ENCODE assay signal across 18 cellular contexts in genomic region chr7:93927585-93927984, GRCh38. TPM values are rescaled to one million over a fixed set of nuclear protein-coding genes. Genes with fewer than 3 reads are reported as not detected.
DNase-seq lines count a peak whose midpoint lies in the region; ATAC-seq and TF ChIP-seq lines count a peak whose summit lies in the region.
"Had no signal": no experiment of that assay in that cellular context is flagged by ENCODE, and none has a peak within 500 bp of the region (broad histone marks: within the 10 kb centered on the region; RNA-seq: fewer than 3 reads in every experiment).

No MANE protein-coding gene starts in this region.

- peaks cover 24% of the 10 kb centered on the region for H3K4me1 ChIP-seq in cardiac muscle cell (ENCODE audit: low read depth)
- no peaks in the 10 kb centered on the region for H3K4me1 ChIP-seq in uterus
- H3K4me1 ChIP-seq in endodermal cell (ENCODE audit: control insufficient read depth, insufficient read depth, low read length): no peaks in the 10 kb centered on the region
- H3K4me1 ChIP-seq in SK-N-SH (ENCODE audit: control insufficient read depth in 1 of 2, insufficient read depth in 2 of 2, low read depth in 1 of 2, low read length in 1 of 2): peaks cover 9 to 11% of the 10 kb centered on the region in 2 experiments; a peak in 3 of 4 replicates

- H3K79me2 ChIP-seq in SK-N-SH (ENCODE audit: insufficient read depth): peaks cover 22% of the 10 kb centered on the region

- H3K4me3 Mint-ChIP-seq in endodermal cell: no peak overlapping the region
- H3K4me3 Mint-ChIP-seq: CD14-positive monocyte had no signal

- no peaks in the 10 kb centered on the region for H4K20me1 ChIP-seq in SK-N-SH (ENCODE audit: insufficient read depth)

- CTCF ChIA-PET in SK-N-SH (lab: Yijun Ruan, JAX): interaction anchor here (1.4 to 2.5 kb wide), 3 partner anchors 28 to 160 kb away, joined by 3 to 8 read pairs (median 6); no protein-coding TSS in a partner anchor

- TF ChIP-seq CTCF in coronary artery (IDR thresholded peaks at IDR 0.05): no peak
- TF ChIP-seq CTCF in cardiac muscle cell (IDR thresholded peaks at IDR 0.05; ENCODE audit: low read depth, low read length): no peak
- no peak for TF ChIP-seq CTCF in uterus (IDR thresholded peaks at IDR 0.05)
- no peak for TF ChIP-seq CTCF in endodermal cell (conservative IDR thresholded peaks at IDR 0.05)
- no peak for TF ChIP-seq CTCF in SK-N-SH (IDR thresholded peaks at IDR 0.05)

- no peaks in the 10 kb centered on the region for H3K4me1 Mint-ChIP-seq in endodermal cell
- H3K4me1 Mint-ChIP-seq: CD14-positive monocyte had no signal

- TF ChIP-seq RAD21 in SK-N-SH (IDR thresholded peaks at IDR 0.05; ENCODE audit: low read length): no peak

- H3K9me2 ChIP-seq in SK-N-SH: no peaks in the 10 kb centered on the region

- H3K9ac ChIP-seq in endodermal cell (ENCODE audit: extremely low read depth, low read length, poor library complexity, severe bottlenecking) (no peak overlapping the region), SK-N-SH (no peak overlapping the region)

- H3K27ac Mint-ChIP-seq in endodermal cell: no peak overlapping the region
- H3K27ac Mint-ChIP-seq: CD14-positive monocyte had no signal

- H3K4me3 ChIP-seq in coronary artery (no peak overlapping the region), cardiac muscle cell (no peak overlapping the region), uterus (no peak overlapping the region), endodermal cell (ENCODE audit: low read length) (no peak overlapping the region), SK-N-SH (ENCODE audit: low read depth in 2 of 2, low read length in 1 of 2) (no peak overlapping the region)
- H3K4me3 ChIP-seq: K562 had no signal

- H3K27ac ChIP-seq in coronary artery (peak overlapping the region; percentile 39 to 66), cardiac muscle cell (peak overlapping the region; percentile 48), uterus (peak overlapping the region; percentile 65 to 71), endodermal cell (ENCODE audit: low read depth, low read length) (no peak overlapping the region), SK-N-SH (ENCODE audit: low read depth in 2 of 2, low read length in 1 of 2) (no peak overlapping the region; a peak in 1 of 4 replicates)

- H3K9me3 Mint-ChIP-seq in endodermal cell: no peaks in the 10 kb centered on the region

- intact Hi-C loops in sciatic nerve (cut with DNase I) (loop anchor here (5.0 kb wide), 1 partner anchor 550 kb away; no protein-coding TSS in a partner anchor), uterus (cut with DNase I; ENCODE audit: low total_unique reads) (no loop called here)

- H3K27me3 Mint-ChIP-seq in endodermal cell (ENCODE audit: insufficient read depth): peaks cover 2% of the 10 kb centered on the region

- H3K27me3 ChIP-seq in cardiac muscle cell: no peaks in the 10 kb centered on the region
- H3K27me3 ChIP-seq in uterus: no peaks in the 10 kb centered on the region
- H3K27me3 ChIP-seq in endodermal cell (ENCODE audit: control insufficient read depth, insufficient read depth, low read length, poor library complexity, severe bottlenecking): no peaks in the 10 kb centered on the region
- H3K27me3 ChIP-seq in SK-N-SH (ENCODE audit: insufficient read depth): no peaks in the 10 kb centered on the region

- no peak overlapping the region for H3K4me2 ChIP-seq in SK-N-SH

- POLR2A ChIA-PET in SK-N-SH (lab: Yijun Ruan, JAX): no interaction called here

- no peak for TF ChIP-seq POLR2A in uterus (IDR thresholded peaks at IDR 0.05)

- DNase-seq in coronary artery (ENCODE audit: low spot score): no peak
- peak in 1 of 2 donors; percentile 19 for DNase-seq in cardiac muscle cell (ENCODE audit: low read depth in 1 of 2, low spot score in 1 of 2)
- no peak for DNase-seq in sciatic nerve (ENCODE audit: low spot score)
- no peak for DNase-seq in uterus
- no peak for DNase-seq in LoVo (ENCODE audit: low spot score)
- no peak for DNase-seq in endodermal cell
- DNase-seq in SK-N-SH: no peak
- DNase-seq: COR-L47, DMS153, MV-4-11, NCI-H1417, NCI-H2029, NCI-H2171, NCI-H446, OCI-M1 had no signal

- 90 to 100% methylated on average over 2 to 3 of the region's 3 CpGs for WGBS in endodermal cell (ENCODE audit: insufficient coverage in 1 of 2, insufficient read length in 1 of 2), 2 experiments
- WGBS in SK-N-SH (ENCODE audit: low lambda C conversion rate): 91% methylated on average over 3 of the region's 3 CpGs

- H3K36me3 Mint-ChIP-seq in endodermal cell (ENCODE audit: low read depth): no peaks in the 10 kb centered on the region
- H3K36me3 Mint-ChIP-seq: CD14-positive monocyte had no signal

- no peak for TF ChIP-seq EP300 in SK-N-SH (IDR thresholded peaks at IDR 0.05; ENCODE audit: borderline replicate concordance in 1 of 2, low read depth in 1 of 2, low read length in 1 of 2)

- H2AFZ ChIP-seq in SK-N-SH (ENCODE audit: low read depth): no peak overlapping the region

- H3K36me3 ChIP-seq in cardiac muscle cell (no peaks in the 10 kb centered on the region), uterus (no peaks in the 10 kb centered on the region), endodermal cell (ENCODE audit: control insufficient read depth, insufficient read depth, low read length) (no peaks in the 10 kb centered on the region), SK-N-SH (replicated peaks in 1 of 2; ENCODE audit: control insufficient read depth in 1 of 2, insufficient read depth in 2 of 2, low read length in 1 of 2) (peaks cover 13 to 23% of the 10 kb centered on the region in 2 experiments)

- no peaks in the 10 kb centered on the region for H3K9me3 ChIP-seq in cardiac muscle cell (ENCODE audit: low read depth)
- H3K9me3 ChIP-seq in uterus: no peaks in the 10 kb centered on the region
- no peaks in the 10 kb centered on the region for H3K9me3 ChIP-seq in endodermal cell (ENCODE audit: control insufficient read depth, low read length)
- no peaks in the 10 kb centered on the region for H3K9me3 ChIP-seq in SK-N-SH

- peaks cover 4% of the 10 kb centered on the region for H3F3A ChIP-seq in SK-N-SH (replicated peaks; ENCODE audit: insufficient read depth)

- ATAC-seq in sciatic nerve: peak; percentile 79
- ATAC-seq: K562 had no signal

TF ChIP-seq in SK-N-SH, 30 proteins besides CTCF, POLR2A, EP300 and RAD21:
- TF ChIP-seq EZH2phosphoT487 (IDR thresholded peaks at IDR 0.05; ENCODE audit: borderline replicate concordance, low read depth): no peak
- TF ChIP-seq CHD2 (IDR thresholded peaks at IDR 0.05; ENCODE audit: low read length, partially characterized antibody): no peak
- TF ChIP-seq TAF1 (IDR thresholded peaks at IDR 0.05; ENCODE audit: borderline replicate concordance, low read depth, low read length): no peak
- TF ChIP-seq SIN3A (IDR thresholded peaks at IDR 0.05; ENCODE audit: borderline replicate concordance, low read depth, low read length): no peak
- no peak for TF ChIP-seq TEAD4 (IDR thresholded peaks at IDR 0.05; ENCODE audit: borderline replicate concordance, insufficient read depth)
- TF ChIP-seq ELF1 (IDR thresholded peaks at IDR 0.05): no peak

RNA-seq across cellular contexts. Expression of gene GNG11, which starts 6.0 kb away (rescaled TPM):
- total RNA-seq in cardiac muscle cell (8.4 and 9.6 TPM in 2 replicates), sciatic nerve (26.3 TPM), uterus (10 to 100 TPM; 33.0 to 75.9 (median 49.0) TPM), endodermal cell (1 to 10 TPM; 1.3 to 3.1 TPM)
- polyA plus RNA-seq in cardiac muscle cell (20.8 and 21.3 TPM in 2 replicates), SK-N-SH (2012; rRNA removed) (9.8 and 11.5 TPM in 2 replicates)
- polyA plus RNA-seq in endodermal cell (2013, experiment 1 of 2): 11.1 TPM
- 15.6 TPM for polyA plus RNA-seq in endodermal cell (2013, experiment 2 of 2)
- polyA plus RNA-seq in SK-N-SH (2012; cell fraction: cytosol; rRNA removed): 13.4 and 17.0 TPM in 2 replicates
- polyA plus RNA-seq in SK-N-SH (2012; cell fraction: nucleus; rRNA removed): 4.4 and 4.7 TPM in 2 replicates
- total RNA-seq: K562 had no signal

RNA-seq across cellular contexts. Expression of gene GNGT1, which starts 21.2 kb away (rescaled TPM):
- total RNA-seq in cardiac muscle cell: not detected in 2 replicates
- not detected in 2 replicates for polyA plus RNA-seq in cardiac muscle cell
- not detected for total RNA-seq in sciatic nerve
- not detected for total RNA-seq in uterus
- total RNA-seq in endodermal cell: under 1 TPM in 1 of 2 donors, not detected in 1; 0.22 TPM
- polyA plus RNA-seq in endodermal cell (2013, experiment 1 of 2): not detected
- not detected for polyA plus RNA-seq in endodermal cell (2013, experiment 2 of 2)
- 0.15 TPM in 1 of 2 replicates, not detected in the other for polyA plus RNA-seq in SK-N-SH (2012; rRNA removed)
- 0.08 and 0.13 TPM in 2 replicates for polyA plus RNA-seq in SK-N-SH (2012; cell fraction: cytosol; rRNA removed)
- polyA plus RNA-seq in SK-N-SH (2012; cell fraction: nucleus; rRNA removed): 0.07 and 0.31 TPM in 2 replicates
- total RNA-seq: H4 had no signal
- polyA plus RNA-seq: CD14-positive monocyte had no signal

RNA-seq across cellular contexts. Expression of gene TFPI2, which starts 37.0 kb away (rescaled TPM):
- total RNA-seq in cardiac muscle cell: 20.8 and 24.5 TPM in 2 replicates
- polyA plus RNA-seq in cardiac muscle cell: 12.6 and 20.1 TPM in 2 replicates
- 4.1 TPM for total RNA-seq in sciatic nerve
- total RNA-seq in uterus: 10 to 100 TPM in 2 of 4 donors, 1 to 10 TPM in 1, not detected in 1; 6.2 to 15.1 (median 10.5) TPM
- total RNA-seq in endodermal cell: 1 to 10 TPM; 2.3 to 3.1 TPM
- polyA plus RNA-seq in endodermal cell (2013, experiment 1 of 2): 12.8 TPM
- 19.9 TPM for polyA plus RNA-seq in endodermal cell (2013, experiment 2 of 2)
- 16.9 and 17.7 TPM in 2 replicates for polyA plus RNA-seq in SK-N-SH (2012; rRNA removed)
- polyA plus RNA-seq in SK-N-SH (2012; cell fraction: cytosol; rRNA removed): 14.4 and 15.5 TPM in 2 replicates
- polyA plus RNA-seq in SK-N-SH (2012; cell fraction: nucleus; rRNA removed): 9.0 and 11.9 TPM in 2 replicates
- polyA plus RNA-seq: CD14-positive monocyte had no signal

Comparison
In these comparisons a context has a peak if more than half of its experiments do, and no peak if none do; other contexts are left out.
1. H3K27ac ChIP-seq: peak in coronary artery (2 of 2), cardiac muscle cell (single experiment) and uterus (2 of 2); none in endodermal cell (single experiment) and SK-N-SH (0 of 2).